ENCODE assay signal across 32 cellular contexts in the genomic region with DNA sequence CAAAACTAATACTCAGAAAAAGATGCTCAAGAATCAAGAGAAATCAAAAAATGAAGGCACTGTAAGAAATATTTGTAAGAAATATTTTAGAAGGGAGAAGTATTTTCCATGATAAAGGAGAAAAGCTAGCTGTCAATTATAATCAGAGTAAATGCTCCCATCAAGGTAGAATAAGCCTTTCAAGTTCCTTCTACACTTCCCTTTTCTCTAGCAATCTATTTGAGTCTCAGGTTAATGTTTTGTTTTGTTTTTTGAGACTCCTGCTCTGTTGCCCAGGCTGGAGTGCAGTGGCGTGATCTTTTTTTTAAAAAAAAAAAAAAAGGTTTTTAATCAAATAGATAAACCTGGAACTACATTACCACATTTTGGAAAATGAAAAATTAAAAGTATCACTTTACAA. TPM values are rescaled to one million over a fixed set of nuclear protein-coding genes. Genes with fewer than 3 reads are reported as not detected.
DNase-seq lines count a peak whose midpoint lies in the region; ATAC-seq and TF ChIP-seq lines count a peak whose summit lies in the region.
"Had no signal": no experiment of that assay in that cellular context is flagged by ENCODE, and none has a peak within 500 bp of the region (broad histone marks: within the 10 kb centered on the region; RNA-seq: fewer than 3 reads in every experiment).

No MANE protein-coding gene starts in this region.

- H4K20me1 ChIP-seq in mammary epithelial cell (ENCODE audit: insufficient read depth, low read length), result peaks cover 24% of the 10 kb centered on the region

- WGBS in mammary epithelial cell (ENCODE audit: low coverage, missing lambda C conversion rate), result 100% methylated on average over 1 of the region's 1 CpG

- peaks cover 89% of the 10 kb centered on the region for H3K4me1 Mint-ChIP-seq in stimulated activated memory B cell treated with anti-CD40 and anti-IgM and Interleukin-4, amounts not matched to agents 10 μg/mL and 1 μg/mL and 100 μg/mL, for 72 hours

- peak; percentile 4 for DNase-seq in NOMO-1 treated with DMSO at 0.1 percent for 48 hours (lab: John Stamatoyannopoulos, UW; ENCODE audit: unreplicated experiment)
- DNase-seq in NOMO-1 treated with dmso at 0.1 percent for 144 hours (lab: John Stamatoyannopoulos, UW; ENCODE audit: unreplicated experiment), result no peak
- peak; percentile 45 for DNase-seq in KBM-7
- no peak for DNase-seq in mammary epithelial cell
- no peak for DNase-seq in Peyer's patch
- no peak for DNase-seq in RPMI8226
- DNase-seq: 8988T; activated CD4-positive, CD25-positive, alpha-beta regulatory T cell; activated naive CD4-positive, alpha-beta T cell treated with Interleukin-2 at 50 U/mL for 16 hours; activated T-cell treated with anti-CD3 and anti-CD28 coated beads, Interleukin-2, amount 50 U/mL, for 72 hours; DND-41; dorsolateral prefrontal cortex; foreskin melanocyte; heart right ventricle; kidney; left ventricle myocardium superior; naive thymus-derived CD4-positive, alpha-beta T cell; NCI-H1092 treated with DMSO at 0.1 percent for 48 hours; NCI-H1694 treated with DMSO at 0.1 percent for 48 hours; NCI-H446; NCI-H748 treated with DMSO at 0.1 percent for 48 hours; nucleus accumbens; stimulated activated CD4-positive, alpha-beta T cell treated with anti-CD3 and anti-CD28 coated beads, Interleukin-4, amount 100 ng/mL, for 4 hours; substantia nigra; T-helper 1 cell; upper lobe of left lung had no signal

- H3K36me3 Mint-ChIP-seq in stimulated activated memory B cell treated with anti-CD40 and anti-IgM and Interleukin-4, amounts not matched to agents 10 μg/mL and 1 μg/mL and 100 μg/mL, for 72 hours, result peaks cover 35% of the 10 kb centered on the region

- no peak for ATAC-seq in stimulated activated memory B cell treated with anti-CD40 and anti-IgM and Interleukin-4, amounts not matched to agents 10 μg/mL and 1 μg/mL and 100 μg/mL, for 72 hours
- no peak for ATAC-seq in GM19452 (IDR thresholded peaks at IDR 0.05; ENCODE audit: unreplicated experiment)
- ATAC-seq: activated T-cell treated with anti-CD3 and anti-CD28 coated beads, Interleukin-2, amount 50 U/mL, for 72 hours; heart right ventricle; left ventricle myocardium superior; naive thymus-derived CD4-positive, alpha-beta T cell had no signal

- intact Hi-C loops in mammary epithelial cell (cut with micrococcal nuclease), result no loop called here

- H3K4me2 ChIP-seq in mammary epithelial cell (ENCODE audit: insufficient read depth, low read depth, low read length), result no peak overlapping the region

- peak overlapping the region; percentile 7 for H3K27ac ChIP-seq in mammary epithelial cell (ENCODE audit: insufficient read depth, low read depth, low read length)
- H3K27ac ChIP-seq in Peyer's patch, result no peak overlapping the region
- H3K27ac ChIP-seq: dorsolateral prefrontal cortex, heart right ventricle, prostate gland, upper lobe of left lung had no signal

- no peak overlapping the region for H3K9ac ChIP-seq in mammary epithelial cell (ENCODE audit: insufficient read depth, low read length)

- in situ Hi-C loops in KBM-7 (cut with MboI; ENCODE audit: low pct_unique_long_range_greater_than_20kb, low sequenced_read_pairs) (no loop called here), mammary epithelial cell (cut with MboI; ENCODE audit: low sequenced_read_pairs in 2 of 2) (no loop called here)

- TF ChIP-seq POLR2A in Peyer's patch (IDR thresholded peaks at IDR 0.05), result no peak

- H3K9me3 ChIP-seq in mammary epithelial cell (replicated peaks; ENCODE audit: insufficient read depth, low read length) (no peaks in the 10 kb centered on the region), Peyer's patch (no peaks in the 10 kb centered on the region)
- H3K9me3 ChIP-seq: HAP-1, heart right ventricle, prostate gland, upper lobe of left lung had no signal

- no TSS peak for BruUV-seq in mammary epithelial cell (replicated peaks; lab: Mats Ljungman, UMichigan)

- H3K27me3 Mint-ChIP-seq in stimulated activated memory B cell treated with anti-CD40 and anti-IgM and Interleukin-4, amounts not matched to agents 10 μg/mL and 1 μg/mL and 100 μg/mL, for 72 hours, result no peaks in the 10 kb centered on the region
- H3K27me3 Mint-ChIP-seq: brain; naive thymus-derived CD4-positive, alpha-beta T cell had no signal

- H3K9me3 Mint-ChIP-seq in stimulated activated memory B cell treated with anti-CD40 and anti-IgM and Interleukin-4, amounts not matched to agents 10 μg/mL and 1 μg/mL and 100 μg/mL, for 72 hours, result no peaks in the 10 kb centered on the region
- H3K9me3 Mint-ChIP-seq: activated T-cell treated with anti-CD3 and anti-CD28 coated beads, Interleukin-2, amount 50 U/mL, for 72 hours; brain; CD14-positive monocyte had no signal

- peaks cover 100% of the 10 kb centered on the region for H3K79me2 ChIP-seq in mammary epithelial cell (ENCODE audit: insufficient read depth, low read length)

- CTCF ChIA-PET in mammary epithelial cell (lab: Charles Lee; ENCODE audit: low non-redundant PET), result no interaction called here

- no peaks in the 10 kb centered on the region for H3K27me3 ChIP-seq in mammary epithelial cell (ENCODE audit: insufficient read depth, low read length)
- H3K27me3 ChIP-seq in Peyer's patch, result no peaks in the 10 kb centered on the region
- H3K27me3 ChIP-seq: dorsolateral prefrontal cortex, heart right ventricle, upper lobe of left lung had no signal

- no peak overlapping the region for H3K4me3 ChIP-seq in mammary epithelial cell (replicated peaks in 1 of 3; ENCODE audit: insufficient read depth in 1 of 3, low read depth in 2 of 3, low read length in 3 of 3)
- H3K4me3 ChIP-seq in Peyer's patch, result no peak overlapping the region
- H3K4me3 ChIP-seq: dorsolateral prefrontal cortex, HAP-1, heart right ventricle, prostate gland, upper lobe of left lung had no signal

- dilution Hi-C loops in mammary epithelial cell (cut with HindIII; ENCODE audit: low sequenced_read_pairs), result no loop called here

- peaks cover 41% of the 10 kb centered on the region for H3K4me1 ChIP-seq in mammary epithelial cell (ENCODE audit: insufficient read depth, low read length)
- peaks cover 0 to 31% (median 3%) of the 10 kb centered on the region in 4 donors for H3K4me1 ChIP-seq in Peyer's patch
- H3K4me1 ChIP-seq: prostate gland had no signal

- peak overlapping the region; percentile 44 for H3K27ac Mint-ChIP-seq in stimulated activated memory B cell treated with anti-CD40 and anti-IgM and Interleukin-4, amounts not matched to agents 10 μg/mL and 1 μg/mL and 100 μg/mL, for 72 hours

- no peak overlapping the region for H3K4me3 Mint-ChIP-seq in stimulated activated memory B cell treated with anti-CD40 and anti-IgM and Interleukin-4, amounts not matched to agents 10 μg/mL and 1 μg/mL and 100 μg/mL, for 72 hours
- H3K4me3 Mint-ChIP-seq: activated T-cell treated with anti-CD3 and anti-CD28 coated beads, Interleukin-2, amount 50 U/mL, for 72 hours; brain; CD14-positive monocyte had no signal

- TF ChIP-seq CTCF in mammary epithelial cell (conservative IDR thresholded peaks at IDR 0.05 in 1 of 2, IDR thresholded peaks at IDR 0.05 in 1 of 2; ENCODE audit: extremely low read depth in 1 of 2, insufficient read depth in 1 of 2, low read depth in 1 of 2, low read length in 2 of 2) (no peak), Peyer's patch (IDR thresholded peaks at IDR 0.05) (no peak)

- H3K36me3 ChIP-seq in mammary epithelial cell (ENCODE audit: insufficient read depth, low read length) (peaks cover 15% of the 10 kb centered on the region), Peyer's patch (peaks cover 0 to 6% (median 0%) of the 10 kb centered on the region in 3 donors)
- H3K36me3 ChIP-seq: prostate gland had no signal

- H2AFZ ChIP-seq in mammary epithelial cell (ENCODE audit: low read depth, low read length), result no peak overlapping the region

RNA-seq across cellular contexts. Expression of a gene that starts 33.3 kb away (rescaled TPM):
- total RNA-seq in mammary epithelial cell, result 100 to 1,000 TPM in 1 of 2 donors, 10 to 100 TPM in 1; 91.2 to 107 TPM
- polyA plus RNA-seq in mammary epithelial cell, result 94.7 TPM
- polyA minus RNA-seq in mammary epithelial cell, result 265 TPM
- 100 to 1,000 TPM in 1 of 4 donors, 10 to 100 TPM in 3; 61.6 to 109 (median 76.9) TPM for total RNA-seq in Peyer's patch

Comparison
In these comparisons a context has a peak if more than half of its experiments do, and no peak if none do; other contexts are left out.
1. DNase-seq: peak in NOMO-1 treated with DMSO at 0.1 percent for 48 hours (single experiment) and KBM-7 (single experiment); none in NOMO-1 treated with dmso at 0.1 percent for 144 hours (single experiment), mammary epithelial cell (single experiment), Peyer's patch (0 of 3) and RPMI8226 (single experiment).